Comparison of ENCODE assay signal across 23 cellular contexts in genomic region chr17:14756469-14756868, GRCh38.
DNase-seq lines count a peak whose midpoint lies in the region; ATAC-seq, FAIRE-seq and TF ChIP-seq lines count a peak whose summit lies in the region.
"Had no signal": no experiment of that assay in that cellular context is flagged by ENCODE, and none has a peak within 500 bp of the region (broad histone marks: within the 10 kb centered on the region; RNA-seq: fewer than 3 reads in every experiment).

No MANE protein-coding gene starts in this region.

- H3K4me1 Mint-ChIP-seq in immature natural killer cell (peaks cover 6 to 9% of the 10 kb centered on the region in 2 donors), progenitor cell of endocrine pancreas (ENCODE audit: low read depth) (no peaks in the 10 kb centered on the region)
- H3K4me1 Mint-ChIP-seq: activated CD4-positive, alpha-beta T cell treated with anti-CD3 and anti-CD28 coated beads, Interleukin-2, amount 10 ng/mL, durations not matched to agents 7 days and 5 days; activated naive CD4-positive, alpha-beta T cell treated with anti-CD3 and anti-CD28 coated beads, Interleukin-2, amount 10 ng/mL, durations not matched to agents 7 days and 5 days had no signal

- H3K27ac Mint-ChIP-seq in immature natural killer cell (no peak overlapping the region), progenitor cell of endocrine pancreas (peak overlapping the region; percentile 51)
- H3K27ac Mint-ChIP-seq: activated CD4-positive, alpha-beta T cell treated with anti-CD3 and anti-CD28 coated beads, Interleukin-2, amount 10 ng/mL, durations not matched to agents 7 days and 5 days; activated naive CD4-positive, alpha-beta T cell treated with anti-CD3 and anti-CD28 coated beads, Interleukin-2, amount 10 ng/mL, durations not matched to agents 7 days and 5 days; CD4-positive, alpha-beta memory T cell; type B pancreatic cell had no signal

- FAIRE-seq in frontal cortex (lab: Jason Lieb, UNC), result no peak
- FAIRE-seq: keratinocyte, small intestine had no signal

- DNase-seq in MV-4-11 (lab: John Stamatoyannopoulos, UW) (peak; percentile 55), immature natural killer cell (peak in 2 of 3 donors; percentile 8 to 9), progenitor cell of endocrine pancreas (ENCODE audit: low spot score, unreplicated experiment) (no peak), DMS79 treated with DMSO at 0.1 percent for 48 hours (lab: John Stamatoyannopoulos, UW) (no peak), frontal cortex (ENCODE audit: low spot score in 2 of 2) (no peak)
- DNase-seq: activated CD4-positive, alpha-beta T cell treated with anti-CD3 and anti-CD28 coated beads, Interleukin-2, amount 10 ng/mL, durations not matched to agents 7 days and 5 days; activated naive CD4-positive, alpha-beta T cell treated with anti-CD3 and anti-CD28 coated beads, Interleukin-2, amount 10 ng/mL, durations not matched to agents 7 days and 5 days; CD4-positive, alpha-beta memory T cell; colonic mucosa; esophagus squamous epithelium; gastrocnemius medialis; Karpas-422; NCI-H1092 treated with DMSO at 0.1 percent for 48 hours; NCI-H1930; NCI-H526 treated with DMSO at 0.1 percent for 48 hours; small intestine; stimulated activated CD4-positive, alpha-beta T cell treated with anti-CD3 and anti-CD28 coated beads, Interleukin-2, amount 100 ng/mL, for 24 hours; WERI-Rb-1 had no signal

- no peak for TF ChIP-seq CTCF in progenitor cell of endocrine pancreas (IDR thresholded peaks at IDR 0.05; ENCODE audit: unreplicated experiment)

- ATAC-seq in GM18909 (IDR thresholded peaks at IDR 0.05; ENCODE audit: poor library complexity, unreplicated experiment) (peak; percentile 37), GM18870 (IDR thresholded peaks at IDR 0.05; ENCODE audit: unreplicated experiment) (no peak)
- ATAC-seq: gastrocnemius medialis, SK-N-SH treated with all-trans-retinoic acid at 6 μM for 48 hours had no signal

- H3K36me3 Mint-ChIP-seq in immature natural killer cell (no peaks in the 10 kb centered on the region), progenitor cell of endocrine pancreas (ENCODE audit: insufficient read depth) (no peaks in the 10 kb centered on the region)
- H3K36me3 Mint-ChIP-seq: activated naive CD4-positive, alpha-beta T cell treated with anti-CD3 and anti-CD28 coated beads, Interleukin-2, amount 10 ng/mL, durations not matched to agents 7 days and 5 days; CD4-positive, alpha-beta memory T cell; type B pancreatic cell had no signal

- H3K4me3 Mint-ChIP-seq in immature natural killer cell, result no peak overlapping the region
- H3K4me3 Mint-ChIP-seq in progenitor cell of endocrine pancreas (ENCODE audit: low read depth), result no peak overlapping the region
- H3K4me3 Mint-ChIP-seq: activated CD4-positive, alpha-beta T cell treated with anti-CD3 and anti-CD28 coated beads, Interleukin-2, amount 10 ng/mL, durations not matched to agents 7 days and 5 days; activated naive CD4-positive, alpha-beta T cell treated with anti-CD3 and anti-CD28 coated beads, Interleukin-2, amount 10 ng/mL, durations not matched to agents 7 days and 5 days; type B pancreatic cell had no signal

- H3K9me3 Mint-ChIP-seq in immature natural killer cell, result no peaks in the 10 kb centered on the region
- no peaks in the 10 kb centered on the region for H3K9me3 Mint-ChIP-seq in progenitor cell of endocrine pancreas (ENCODE audit: low read depth)
- H3K9me3 Mint-ChIP-seq: activated CD4-positive, alpha-beta T cell treated with anti-CD3 and anti-CD28 coated beads, Interleukin-2, amount 10 ng/mL, durations not matched to agents 7 days and 5 days; activated naive CD4-positive, alpha-beta T cell treated with anti-CD3 and anti-CD28 coated beads, Interleukin-2, amount 10 ng/mL, durations not matched to agents 7 days and 5 days had no signal

- H3K27me3 Mint-ChIP-seq in immature natural killer cell (ENCODE audit: low read depth in 3 of 3), result peaks cover 1 to 11% (median 2%) of the 10 kb centered on the region in 3 donors
- peaks cover 8% of the 10 kb centered on the region for H3K27me3 Mint-ChIP-seq in progenitor cell of endocrine pancreas
- H3K27me3 Mint-ChIP-seq: activated CD4-positive, alpha-beta T cell treated with anti-CD3 and anti-CD28 coated beads, Interleukin-2, amount 10 ng/mL, durations not matched to agents 7 days and 5 days; activated naive CD4-positive, alpha-beta T cell treated with anti-CD3 and anti-CD28 coated beads, Interleukin-2, amount 10 ng/mL, durations not matched to agents 7 days and 5 days; type B pancreatic cell had no signal

Comparison
In these comparisons a context has a peak if more than half of its experiments do, and no peak if none do; other contexts are left out.
1. DNase-seq: peak in MV-4-11 (single experiment) and immature natural killer cell (2 of 3); none in progenitor cell of endocrine pancreas (single experiment), DMS79 treated with DMSO at 0.1 percent for 48 hours (single experiment) and frontal cortex (0 of 2).